In genomic region chr4:36590343-36590742, GRCh38 we compare ENCODE assay signal across 35 cellular contexts.
"Had no signal": no experiment of that assay in that cellular context is flagged by ENCODE, and none has a peak within 500 bp of the region (broad histone marks: within the 10 kb centered on the region; RNA-seq: fewer than 3 reads in every experiment).

No MANE protein-coding gene starts in this region.

- H3K27me3 ChIP-seq: MG63 had no signal

- H3K9me3 ChIP-seq: MG63 had no signal

- H3K4me3 ChIP-seq: MG63 had no signal

- DNase-seq: Kasumi-1, MG63, MM.1S, MV-4-11, NCI-H1048, NCI-H1092, NCI-H1092 treated with DMSO at 0.1 percent for 48 hours, NCI-H1105, NCI-H1105 treated with DMSO at 0.1 percent for 48 hours, NCI-H1417, NCI-H1417 treated with DMSO at 0.1 percent for 48 hours, NCI-H1436, NCI-H1436 treated with DMSO at 0.1 percent for 48 hours, NCI-H146, NCI-H1694, NCI-H1694 treated with DMSO at 0.1 percent for 48 hours, NCI-H187, NCI-H187 treated with DMSO at 0.1 percent for 48 hours, NCI-H1930, NCI-H2029, NCI-H2029 treated with DMSO at 0.1 percent for 48 hours, NCI-H2081, NCI-H2081 treated with DMSO at 0.1 percent for 48 hours, NCI-H2107, NCI-H2171, NCI-H2171 treated with DMSO at 0.1 percent for 48 hours, NCI-H2227 treated with DMSO at 0.1 percent for 48 hours, NCI-H226, NCI-H345, NCI-H446, NCI-H446 treated with DMSO at 0.1 percent for 48 hours, NCI-H510A, NCI-H510A treated with DMSO at 0.1 percent for 48 hours, NCI-H524, NCI-H526 had no signal

- H3K36me3 ChIP-seq: MG63 had no signal
